Comparison of ENCODE assay signal across 9 cellular contexts in the genomic region with DNA sequence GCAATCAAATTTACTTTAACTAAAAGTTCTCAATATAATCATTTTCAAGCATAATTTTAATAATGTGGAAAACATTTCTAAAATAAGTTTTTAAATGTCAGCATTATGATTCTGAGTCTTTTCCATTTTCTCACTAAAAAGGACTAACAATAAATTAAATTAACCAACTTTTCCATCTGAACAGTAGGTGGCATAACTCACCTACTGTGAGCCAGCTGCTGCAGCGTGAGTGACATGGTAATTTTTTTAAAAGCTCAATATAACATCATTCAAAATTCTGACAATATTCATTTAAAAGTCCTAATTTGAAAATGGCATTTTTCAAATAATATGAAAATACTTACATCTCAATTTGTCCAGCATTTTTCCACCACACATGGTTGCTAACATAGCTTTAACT.
DNase-seq lines count a peak whose midpoint lies in the region; ATAC-seq and TF ChIP-seq lines count a peak whose summit lies in the region.
"Had no signal": no experiment of that assay in that cellular context is flagged by ENCODE, and none has a peak within 500 bp of the region (broad histone marks: within the 10 kb centered on the region; RNA-seq: fewer than 3 reads in every experiment).

No MANE protein-coding gene starts in this region.

- in situ Hi-C loops in KBM-7 (cut with MboI; ENCODE audit: low pct_unique_long_range_greater_than_20kb, low sequenced_read_pairs) = no loop called here

- no peaks in the 10 kb centered on the region for H3K27me3 ChIP-seq in DND-41 (ENCODE audit: insufficient read depth, low read length, poor library complexity)

- no peaks in the 10 kb centered on the region for H3K36me3 ChIP-seq in DND-41 (ENCODE audit: insufficient read depth, low read length)

- no peak overlapping the region for H2AFZ ChIP-seq in DND-41 (ENCODE audit: low read depth, low read length)

- no peak overlapping the region for H3K27ac ChIP-seq in DND-41 (ENCODE audit: low read length)
- H3K27ac ChIP-seq in VCaP = peak overlapping the region; percentile 37
- H3K27ac ChIP-seq: skin epidermis had no signal

- H3K79me2 ChIP-seq in DND-41 (ENCODE audit: insufficient read depth, low read length) = no peaks in the 10 kb centered on the region

- H3K9me3 ChIP-seq in DND-41 (ENCODE audit: insufficient read depth, low read length, severe bottlenecking) = no peaks in the 10 kb centered on the region

- ATAC-seq in DND-41 (ENCODE audit: insufficient read depth, low read depth) (no peak), GM21786 (IDR thresholded peaks at IDR 0.05; ENCODE audit: unreplicated experiment) (no peak), GM18873 (IDR thresholded peaks at IDR 0.05; ENCODE audit: low FRiP score, unreplicated experiment) (no peak)

- H4K20me1 ChIP-seq in DND-41 (ENCODE audit: insufficient read depth, low read length) = no peaks in the 10 kb centered on the region

- DNase-seq in DND-41 (no peak), KBM-7 (peak; percentile 38), iPS-NIHi7 (ENCODE audit: extremely low spot score) (peak; percentile 22), T-helper 9 cell (no peak), GOT3 (lab: John Stamatoyannopoulos, UW) (no peak)

- H3K4me2 ChIP-seq in DND-41 (ENCODE audit: insufficient read depth, low read length) = no peak overlapping the region

- no peak overlapping the region for H3K4me3 ChIP-seq in DND-41 (ENCODE audit: low read depth in 1 of 2, low read length in 2 of 2)
- H3K4me3 ChIP-seq: skin epidermis had no signal

- H3K4me1 ChIP-seq in DND-41 (ENCODE audit: insufficient read depth, low read length) = peaks cover 4% of the 10 kb centered on the region

- peak; percentile 57 for TF ChIP-seq CTCF in DND-41 (IDR thresholded peaks at IDR 0.05; ENCODE audit: borderline replicate concordance, extremely low read depth, low read length, poor library complexity, severe bottlenecking)
- TF ChIP-seq CTCF in VCaP (conservative IDR thresholded peaks at IDR 0.05) = peak; percentile 81

- H3K9ac ChIP-seq in DND-41 (ENCODE audit: low read depth, low read length) = no peak overlapping the region

Comparison
In these comparisons a context has a peak if more than half of its experiments do, and no peak if none do; other contexts are left out.
1. DNase-seq: peak in KBM-7 (single experiment) and iPS-NIHi7 (single experiment); none in DND-41 (single experiment), T-helper 9 cell (single experiment) and GOT3 (single experiment).